Comparison of ENCODE assay signal across 8 cellular contexts in genomic region chr6:29737707-29738630, GRCh38. TPM values are rescaled to one million over a fixed set of nuclear protein-coding genes. Genes with fewer than 3 reads are reported as not detected.
A peak's percentile ranks its signal among the peaks of the same experiment; 100 is the strongest.
DNase-seq lines count a peak whose midpoint lies in the region; ATAC-seq and TF ChIP-seq lines count a peak whose summit lies in the region.

No MANE protein-coding gene starts in this region.

- H3K27ac Mint-ChIP-seq in Calu3 (ENCODE audit: unreplicated experiment), result no peak overlapping the region

- H3K4me1 Mint-ChIP-seq in Calu3 (ENCODE audit: low read depth, unreplicated experiment), result no peaks in the 10 kb centered on the region

- H3K9me3 ChIP-seq in osteoblast (ENCODE audit: low read depth, low read length), result no peaks in the 10 kb centered on the region
- H3K9me3 ChIP-seq in uterus, result no peaks in the 10 kb centered on the region

- no peak overlapping the region for H2AFZ ChIP-seq in osteoblast (ENCODE audit: low read length)

- ATAC-seq in HG02642 (IDR thresholded peaks at IDR 0.05; ENCODE audit: poor library complexity, unreplicated experiment), result peak; percentile 57
- no peak for ATAC-seq in GM19455 (IDR thresholded peaks at IDR 0.05; ENCODE audit: unreplicated experiment)

- peaks cover 2% of the 10 kb centered on the region for H4K20me1 ChIP-seq in osteoblast (ENCODE audit: insufficient read depth, low read length)

- H3K4me3 Mint-ChIP-seq in Calu3 (ENCODE audit: low read depth, unreplicated experiment), result no peak overlapping the region

- no peaks in the 10 kb centered on the region for H3K36me3 ChIP-seq in osteoblast (ENCODE audit: insufficient read depth, low read length)
- H3K36me3 ChIP-seq in uterus, result no peaks in the 10 kb centered on the region

- intact Hi-C loops in Calu3 (cut with micrococcal nuclease; ENCODE audit: unreplicated experiment), result loop anchor here (1.0 to 10.0 kb wide), 3 partner anchors 33 to 277 kb away; no protein-coding TSS in a partner anchor
- intact Hi-C loops in uterus (cut with DNase I; ENCODE audit: low total_unique reads), result no loop called here

- CTCF ChIA-PET in Calu3 (lab: Charles Lee), result interaction anchor here (0.7 to 1.5 kb wide), 9 partner anchors 11 to 288 kb away, joined by 3 to 41 read pairs (median 4); no protein-coding TSS in a partner anchor

- no peak overlapping the region for H3K27ac ChIP-seq in osteoblast (ENCODE audit: low read depth, low read length)
- H3K27ac ChIP-seq in uterus, result no peak overlapping the region

- H3K4me3 ChIP-seq in fibroblast of villous mesenchyme (ENCODE audit: low read depth, low read length) (no peak overlapping the region), osteoblast (ENCODE audit: insufficient read depth, low read length) (no peak overlapping the region), uterus (no peak overlapping the region)

- no peaks in the 10 kb centered on the region for H3K4me1 ChIP-seq in osteoblast (ENCODE audit: insufficient read depth, low read length)
- H3K4me1 ChIP-seq in uterus, result no peaks in the 10 kb centered on the region

- TF ChIP-seq POLR2A in uterus (IDR thresholded peaks at IDR 0.05), result no peak

- no peaks in the 10 kb centered on the region for H3K36me3 Mint-ChIP-seq in Calu3 (ENCODE audit: insufficient read depth, unreplicated experiment)

- no peaks in the 10 kb centered on the region for H3K79me2 ChIP-seq in osteoblast (ENCODE audit: insufficient read depth, low read length)

- no peaks in the 10 kb centered on the region for H3K9me3 Mint-ChIP-seq in Calu3 (ENCODE audit: low read depth, unreplicated experiment)

- H3K4me2 ChIP-seq in osteoblast (ENCODE audit: insufficient read depth, low read length), result no peak overlapping the region

- no TSS peak for BruUV-seq in Calu3 (replicated peaks; lab: Mats Ljungman, UMichigan)

- peak; percentile 82 for DNase-seq in Calu3
- DNase-seq in RPMI7951 (ENCODE audit: low read depth), result peak; percentile 60
- DNase-seq in activated T-helper 1 cell treated with anti-CD3 and anti-CD28 coated beads, Interleukin-2, amount 50 U/mL, for 16 hours (ENCODE audit: low read depth in 1 of 2, low spot score in 1 of 2), result peak; percentile 38 to 56
- DNase-seq in fibroblast of villous mesenchyme (ENCODE audit: low read depth), result peak; percentile 75
- DNase-seq in osteoblast (ENCODE audit: insufficient read length, low spot score, missing footprints), result no peak
- DNase-seq in uterus, result peak; percentile 46 to 68

- H3K27me3 ChIP-seq in osteoblast (ENCODE audit: insufficient read depth, low read length) (no peaks in the 10 kb centered on the region), uterus (no peaks in the 10 kb centered on the region)

- peak; percentile 81 for TF ChIP-seq CTCF in Calu3 (IDR thresholded peaks at IDR 0.05; ENCODE audit: unreplicated experiment)
- TF ChIP-seq CTCF in fibroblast of villous mesenchyme (IDR thresholded peaks at IDR 0.05; ENCODE audit: insufficient read depth, low read depth, low read length), result peak; percentile 80
- peak; percentile 78 for TF ChIP-seq CTCF in osteoblast (IDR thresholded peaks at IDR 0.05; ENCODE audit: extremely low read depth, low read depth, low read length)
- TF ChIP-seq CTCF in uterus (IDR thresholded peaks at IDR 0.05), result peak; percentile 58 to 72 (median 66)

- no peaks in the 10 kb centered on the region for H3K27me3 Mint-ChIP-seq in Calu3 (ENCODE audit: unreplicated experiment)

RNA-seq across cellular contexts. Expression of gene HLA-F, which starts 14.7 kb away (rescaled TPM):
- 57.9 and 119 TPM in 2 replicates for total RNA-seq in Calu3 (2022)
- 59.1 and 69.5 TPM in 2 replicates for total RNA-seq in RPMI7951 (2014; rRNA removed; shearing (Covaris generic))
- 27.2 and 42.2 TPM in 2 replicates for total RNA-seq in fibroblast of villous mesenchyme
- total RNA-seq in osteoblast, result 30.4 and 44.2 TPM in 2 replicates
- 100 to 1,000 TPM in 2 of 4 donors, 10 to 100 TPM in 2; 14.2 to 146 (median 104) TPM for total RNA-seq in uterus

RNA-seq across cellular contexts. Expression of gene ZFP57, which starts 57.0 kb away (rescaled TPM):
- total RNA-seq in Calu3 (2022), result 0.83 TPM in 1 of 2 replicates, not detected in the other
- total RNA-seq in RPMI7951 (2014; rRNA removed; shearing (Covaris generic)), result not detected in 2 replicates
- 0.32 TPM in 1 of 2 replicates, not detected in the other for total RNA-seq in fibroblast of villous mesenchyme
- total RNA-seq in osteoblast, result 0.36 and 0.59 TPM in 2 replicates
- under 1 TPM in 1 of 4 donors, not detected in 3; 0.24 TPM for total RNA-seq in uterus
